Comparison of ENCODE assay signal across 34 cellular contexts in genomic region chr6:81376745-81377144, GRCh38.
"Had no signal": no experiment of that assay in that cellular context is flagged by ENCODE, and none has a peak within 500 bp of the region (broad histone marks: within the 10 kb centered on the region; RNA-seq: fewer than 3 reads in every experiment).

No MANE protein-coding gene starts in this region.

- ATAC-seq: activated naive CD4-positive, alpha-beta T cell treated with anti-CD3 and anti-CD28 coated beads, Interleukin-2, amount 50 U/mL, for 72 hours; activated T-cell treated with anti-CD3 and anti-CD28 coated beads, Interleukin-2, amount 50 U/mL, for 4 hours; body of pancreas had no signal

- H3K27ac ChIP-seq: adrenal gland, body of pancreas, breast epithelium, SJCRH30, VCaP had no signal

- DNase-seq: activated B cell treated with CpG ODN at 0.5 μM for 24 hours; activated CD4-positive, alpha-beta memory T cell treated with anti-CD3 and anti-CD28 coated beads for 36 hours; activated CD4-positive, alpha-beta T cell treated with anti-CD3 and anti-CD28 coated beads for 4 hours; activated CD4-positive, alpha-beta T cell treated with anti-CD3 and anti-CD28 coated beads, Interleukin-2, amount 50 U/mL, for 1 hour; activated CD4-positive, CD25-positive, alpha-beta regulatory T cell treated with anti-CD3 and anti-CD28 coated beads, Interleukin-2, amount 50 U/mL, for 72 hours; activated CD8-positive, alpha-beta memory T cell treated with anti-CD3 and anti-CD28 coated beads, Interleukin-2, amount 50 U/mL, for 4 hours; activated gamma-delta T cell treated with Interleukin-2 at 50 U/mL for 16 hours; activated naive CD4-positive, alpha-beta T cell treated with anti-CD3 and anti-CD28 coated beads for 36 hours; activated T-cell treated with anti-CD3 and anti-CD28 coated beads for 4 hours; activated T-cell treated with anti-CD3 and anti-CD28 coated beads, Interleukin-2, amount 50 U/mL, for 4 hours; body of pancreas; caudate nucleus; cerebellar nuclear complex; Kasumi-1; KG1; MG63; NCI-H1048; NCI-H1105 treated with DMSO at 0.1 percent for 48 hours; NCI-H1436; NCI-H1694; NCI-H1930; NCI-H345; NCI-H510A; OCI-M1; Right ventricle myocardium superior; SJCRH30; SW 1271; T-helper 1 cell; T-helper 2 cell; T-helper 9 cell had no signal

- H3K27me3 ChIP-seq: adrenal gland, body of pancreas, breast epithelium, MG63, SJCRH30 had no signal

- H3K4me3 ChIP-seq: adrenal gland, body of pancreas, breast epithelium, MG63, SJCRH30 had no signal

- H3K36me3 ChIP-seq: adrenal gland, breast epithelium, MG63, SJCRH30 had no signal

- H3K9me3 ChIP-seq: adrenal gland, body of pancreas, breast epithelium, MG63, SJCRH30 had no signal

- H3K4me1 ChIP-seq: adrenal gland, body of pancreas, breast epithelium, SJCRH30 had no signal
